ENCODE assay signal across 35 cellular contexts in the genomic region with DNA sequence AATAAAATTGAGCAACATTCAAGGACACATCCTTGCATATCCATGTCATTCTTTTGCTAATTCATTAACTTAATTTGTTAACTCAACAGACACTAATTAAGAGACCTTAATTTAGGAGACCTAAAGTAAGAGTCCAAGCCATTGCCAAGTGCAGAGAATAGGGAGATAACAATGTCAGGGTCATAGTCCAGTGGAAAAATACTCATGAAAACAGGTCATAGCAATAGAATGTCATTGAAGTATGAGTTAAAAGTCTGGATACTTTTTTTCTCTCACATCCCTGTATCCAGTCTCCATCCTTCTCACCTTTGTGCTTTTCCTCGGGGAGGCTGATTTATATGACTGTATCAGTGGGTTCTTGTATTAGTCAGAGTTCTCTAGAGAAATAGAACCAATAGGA. TPM values are rescaled to one million over a fixed set of nuclear protein-coding genes. Genes with fewer than 3 reads are reported as not detected.
"Had no signal": no experiment of that assay in that cellular context is flagged by ENCODE, and none has a peak within 500 bp of the region (broad histone marks: within the 10 kb centered on the region; RNA-seq: fewer than 3 reads in every experiment).

No MANE protein-coding gene starts in this region.

- ATAC-seq: activated CD4-positive, CD25-positive, alpha-beta regulatory T cell treated with anti-CD3 and anti-CD28 coated beads, Interleukin-2, amount 50 U/mL, for 24 hours; activated CD8-positive, alpha-beta T cell treated with anti-CD3 and anti-CD28 coated beads for 36 hours; activated T-cell treated with anti-CD3 and anti-CD28 coated beads, Interleukin-2, amount 50 U/mL, for 4 hours; activated T-helper 17 cell treated with anti-CD3 and anti-CD28 coated beads, Interleukin-2, amount 50 U/mL, for 72 hours; effector memory CD8-positive, alpha-beta T cell; gastroesophageal sphincter; T-helper 17 cell had no signal

- H3K36me3 ChIP-seq: brain microvascular endothelial cell, esophagus squamous epithelium, gastroesophageal sphincter, WERI-Rb-1 had no signal

- FAIRE-seq: astrocyte, bronchial epithelial cell, colon had no signal

- H3K4me3 ChIP-seq: esophagus squamous epithelium, gastroesophageal sphincter had no signal

- H3K27ac ChIP-seq: brain microvascular endothelial cell, esophagus squamous epithelium, gastroesophageal sphincter, WERI-Rb-1 had no signal

- DNase-seq: activated B cell treated with CpG ODN at 0.5 μM for 24 hours; activated CD4-positive, alpha-beta T cell treated with anti-CD3 and anti-CD28 coated beads for 48 hours; activated CD4-positive, alpha-beta T cell treated with anti-CD3 and anti-CD28 coated beads, Interleukin-2, amount 50 U/mL, for 1 hour; activated CD4-positive, alpha-beta T cell treated with anti-CD3 and anti-CD28 coated beads, Interleukin-2, amount 50 U/mL, for 48 hours; activated CD8-positive, alpha-beta memory T cell treated with anti-CD3 and anti-CD28 coated beads for 24 hours; activated CD8-positive, alpha-beta T cell treated with anti-CD3 and anti-CD28 coated beads for 36 hours; activated effector memory CD4-positive, alpha-beta T cell treated with Interleukin-2 at 50 U/mL for 16 hours; activated gamma-delta T cell treated with Interleukin-2 at 50 U/mL for 16 hours; activated naive CD4-positive, alpha-beta T cell treated with anti-CD3 and anti-CD28 coated beads, Interleukin-2, amount 50 U/mL, for 16 hours; activated naive CD4-positive, alpha-beta T cell treated with Interleukin-2 at 50 U/mL for 16 hours; activated T-cell treated with anti-CD3 and anti-CD28 coated beads, Interleukin-2, amount 50 U/mL, for 4 hours; amniotic stem cell; anterior cingulate cortex; brain microvascular endothelial cell; caudate nucleus; cortex of kidney; dermis blood vessel endothelial cell; effector CD4-positive, alpha-beta T cell; effector memory CD8-positive, alpha-beta T cell; erythroblast; esophagus squamous epithelium; foreskin melanocyte; T-helper 1 cell; T-helper 17 cell; T1000; WERI-Rb-1 had no signal

- H3K27me3 ChIP-seq: brain microvascular endothelial cell, esophagus squamous epithelium, gastroesophageal sphincter had no signal

- H3K4me1 ChIP-seq: esophagus squamous epithelium, gastroesophageal sphincter had no signal

- H3K9me3 ChIP-seq: esophagus squamous epithelium, gastroesophageal sphincter had no signal

RNA-seq across cellular contexts. Expression of gene GCG, which starts 51.5 kb away (rescaled TPM):
- total RNA-seq: activated B cell treated with CpG ODN at 0.5 μM for 24 hours; activated CD8-positive, alpha-beta T cell treated with anti-CD3 and anti-CD28 coated beads for 36 hours; activated T-cell treated with anti-CD3 and anti-CD28 coated beads, Interleukin-2, amount 50 U/mL, for 4 hours; activated T-helper 17 cell treated with anti-CD3 and anti-CD28 coated beads, Interleukin-2, amount 50 U/mL, for 72 hours; astrocyte; bronchial epithelial cell; chondrocyte; dermis blood vessel endothelial cell; esophagus squamous epithelium; fibroblast of lung; fibroblast of villous mesenchyme; gastroesophageal sphincter; T-helper 17 cell had no signal
- polyA plus RNA-seq: fibroblast of lung had no signal
